ENCODE assay signal across 13 cellular contexts in the genomic region with DNA sequence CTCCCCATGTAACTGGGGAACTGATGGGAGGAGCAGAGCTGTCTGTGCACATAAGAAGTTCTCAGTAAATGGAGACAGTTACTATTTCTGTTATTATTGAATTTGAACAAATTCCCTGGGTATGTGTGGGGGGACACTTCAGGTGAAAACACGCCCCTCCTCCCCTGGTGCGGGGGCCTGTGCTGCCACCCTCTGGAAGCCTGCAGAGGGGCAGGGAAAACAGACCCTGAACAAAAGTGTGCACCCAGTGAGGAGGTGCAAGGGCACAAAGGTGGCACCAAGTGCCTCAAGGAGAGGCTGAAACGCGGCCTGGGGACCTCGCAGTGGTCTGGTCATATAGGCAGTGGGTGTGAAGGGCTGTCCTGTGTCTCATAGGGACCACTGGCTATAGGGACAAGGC. TPM values are rescaled to one million over a fixed set of nuclear protein-coding genes. Genes with fewer than 3 reads are reported as not detected.
A peak's percentile ranks its signal among the peaks of the same experiment; 100 is the strongest.
DNase-seq lines count a peak whose midpoint lies in the region; ATAC-seq, FAIRE-seq and TF ChIP-seq lines count a peak whose summit lies in the region.
"Had no signal": no experiment of that assay in that cellular context is flagged by ENCODE, and none has a peak within 500 bp of the region (broad histone marks: within the 10 kb centered on the region; RNA-seq: fewer than 3 reads in every experiment).

No MANE protein-coding gene starts in this region.

- no peak for TF ChIP-seq RAD21 in HepG2 (CRISPR knock-in tag; IDR thresholded peaks at IDR 0.05)

- H2BK15ac ChIP-seq in mesendoderm (replicated peaks; ENCODE audit: low read depth) = no peak overlapping the region

- DNase-seq in AG10803 (ENCODE audit: low read depth) (no peak), GM13976 (ENCODE audit: low spot score) (no peak), activated B cell treated with CpG ODN at 0.5 μM for 24 hours (no peak), HepG2 (ENCODE audit: low spot score) (no peak), NCI-H774 (lab: John Stamatoyannopoulos, UW) (no peak), testis (no peak), mesendoderm (no peak)
- DNase-seq: activated CD4-positive, CD25-positive, alpha-beta regulatory T cell; activated naive CD8-positive, alpha-beta T cell treated with anti-CD3 and anti-CD28 coated beads, Interleukin-2, amount 10 ng/mL, durations not matched to agents 7 days and 5 days; esophagus squamous epithelium; KG1 had no signal

- 97% methylated on average over 5 of the region's 5 CpGs for WGBS in HepG2 (ENCODE audit: low lambda C conversion rate)
- WGBS in testis, 2 donors = 83 to 84% methylated on average over 5 of the region's 5 CpGs
- WGBS in mesendoderm (ENCODE audit: extremely low coverage, insufficient coverage, low lambda C conversion rate) = no CpG with 5 or more reads among the region's 5 CpGs

- H3K9ac ChIP-seq in HepG2 (ENCODE audit: insufficient read depth, low read depth, low read length) = no peak overlapping the region
- H3K9ac ChIP-seq in mesendoderm (ENCODE audit: low read length) = no peak overlapping the region

- H3K4me1 Mint-ChIP-seq in activated B cell treated with CpG ODN at 0.5 μM for 24 hours = peaks cover 48% of the 10 kb centered on the region

- no peaks in the 10 kb centered on the region for H3K27me3 Mint-ChIP-seq in activated B cell treated with CpG ODN at 0.5 μM for 24 hours
- H3K27me3 Mint-ChIP-seq: activated naive CD8-positive, alpha-beta T cell treated with anti-CD3 and anti-CD28 coated beads, Interleukin-2, amount 10 ng/mL, durations not matched to agents 7 days and 5 days had no signal

- H3K36me3 Mint-ChIP-seq in activated B cell treated with CpG ODN at 0.5 μM for 24 hours (ENCODE audit: low read depth) = peaks cover 86% of the 10 kb centered on the region

- H3K4me2 ChIP-seq in HepG2 (ENCODE audit: low read depth, low read length) (no peak overlapping the region), mesendoderm (ENCODE audit: low read length) (no peak overlapping the region)

- POLR2A ChIA-PET in activated B cell treated with CpG ODN at 0.5 μM for 24 hours (lab: Charles Lee) = interaction anchor here (1.9 kb wide), 1 partner anchor 20 kb away, joined by 4 read pairs; no protein-coding TSS in a partner anchor
- POLR2A ChIA-PET in HepG2 (lab: Yijun Ruan, JAX) = no interaction called here

- H3K36me3 ChIP-seq in HepG2 (replicated peaks in 1 of 2; ENCODE audit: control insufficient read depth in 1 of 2, insufficient read depth in 2 of 2, low read length in 2 of 2) (peaks cover 38 to 77% of the 10 kb centered on the region in 2 experiments), testis (ENCODE audit: low read depth, missing control alignments) (no peaks in the 10 kb centered on the region), mesendoderm (ENCODE audit: control insufficient read depth, insufficient read depth, low read length) (peaks cover 23% of the 10 kb centered on the region)

- H3K18ac ChIP-seq in mesendoderm (ENCODE audit: low read length) = no peak overlapping the region

- in situ Hi-C loops in GM13976 (cut with MboI; ENCODE audit: low sequenced_read_pairs, unreplicated experiment) (no loop called here), HepG2 (cut with HindIII; ENCODE audit: extremely low pct_ligation_motif_present, low pct_unique_long_range_greater_than_20kb) (no loop called here)

- peaks cover 28% of the 10 kb centered on the region for H3K79me1 ChIP-seq in mesendoderm (ENCODE audit: low read length)

- H3K9me3 ChIP-seq in HepG2 (ENCODE audit: low read length) (no peaks in the 10 kb centered on the region), testis (no peaks in the 10 kb centered on the region)
- H3K9me3 ChIP-seq: esophagus squamous epithelium had no signal

- no peak overlapping the region for H4K8ac ChIP-seq in mesendoderm (ENCODE audit: low read depth, low read length)

- H3K4me1 ChIP-seq in HepG2 (ENCODE audit: insufficient read depth, low read length) = no peaks in the 10 kb centered on the region
- H3K4me1 ChIP-seq in testis = no peaks in the 10 kb centered on the region
- H3K4me1 ChIP-seq in mesendoderm (ENCODE audit: control insufficient read depth, low read depth, low read length) = no peaks in the 10 kb centered on the region

- TF ChIP-seq CTCF in AG10803 (conservative IDR thresholded peaks at IDR 0.05; ENCODE audit: low read length) (peak; percentile 20), GM13976 (IDR thresholded peaks at IDR 0.05; ENCODE audit: borderline replicate concordance, control extremely low read depth, extremely low read depth, insufficient read depth, missing control alignments) (peak; percentile 7), activated B cell treated with CpG ODN at 0.5 μM for 24 hours (IDR thresholded peaks at IDR 0.05) (no peak), HepG2 (CRISPR knock-in tag; IDR thresholded peaks at IDR 0.05) (peak; percentile 59), testis (IDR thresholded peaks at IDR 0.05) (no peak)

- H3K56ac ChIP-seq in mesendoderm (ENCODE audit: low read length) = no peak overlapping the region

- BruUV-seq in HepG2 (replicated peaks; lab: Mats Ljungman, UMichigan) = no TSS peak

- no peak overlapping the region for H2BK120ac ChIP-seq in mesendoderm (ENCODE audit: low read depth, low read length)

- H3K79me2 ChIP-seq in HepG2 (ENCODE audit: insufficient read depth, low read length) = peaks cover 9% of the 10 kb centered on the region
- H3K79me2 ChIP-seq in mesendoderm (ENCODE audit: control insufficient read depth, insufficient read depth, low read length) = peaks cover 11% of the 10 kb centered on the region

- intact Hi-C loops in activated B cell treated with CpG ODN at 0.5 μM for 24 hours (cut with micrococcal nuclease) = loop anchor here (5.0 kb wide), 2 partner anchors 36 to 111 kb away; no protein-coding TSS in a partner anchor
- intact Hi-C loops in HepG2 (cut with micrococcal nuclease; ENCODE audit: unreplicated experiment) = no loop called here
- intact Hi-C loops in testis (cut with DNase I; ENCODE audit: low total_unique reads) = no loop called here

- no peak overlapping the region for H3K23ac ChIP-seq in mesendoderm (ENCODE audit: low read length)

- ATAC-seq in activated B cell treated with CpG ODN at 0.5 μM for 24 hours (ENCODE audit: low read depth) (no peak), HepG2 (peak; percentile 52), GM21447 (IDR thresholded peaks at IDR 0.05; ENCODE audit: unreplicated experiment) (no peak)

- no peaks in the 10 kb centered on the region for H4K20me1 ChIP-seq in HepG2 (ENCODE audit: insufficient read depth, low read length)

- H2AFZ ChIP-seq in HepG2 (ENCODE audit: low read length) = no peak overlapping the region

- TF ChIP-seq EP300 in HepG2 (IDR thresholded peaks at IDR 0.05; ENCODE audit: low read depth in 2 of 2, low read length in 2 of 2) (no peak), HepG2 (CRISPR knock-in tag; IDR thresholded peaks at IDR 0.05; ENCODE audit: borderline replicate concordance) (no peak)

- TF ChIP-seq POLR2A in HepG2 (IDR thresholded peaks at IDR 0.05; ENCODE audit: insufficient read depth in 1 of 2, low read depth in 2 of 2, low read length in 2 of 2) (no peak), testis (IDR thresholded peaks at IDR 0.05) (no peak)

- no peak overlapping the region for H3K27ac Mint-ChIP-seq in activated B cell treated with CpG ODN at 0.5 μM for 24 hours
- H3K27ac Mint-ChIP-seq: activated naive CD8-positive, alpha-beta T cell treated with anti-CD3 and anti-CD28 coated beads, Interleukin-2, amount 10 ng/mL, durations not matched to agents 7 days and 5 days had no signal

- H3K9me3 Mint-ChIP-seq in activated B cell treated with CpG ODN at 0.5 μM for 24 hours = no peaks in the 10 kb centered on the region
- H3K9me3 Mint-ChIP-seq: activated naive CD8-positive, alpha-beta T cell treated with anti-CD3 and anti-CD28 coated beads, Interleukin-2, amount 10 ng/mL, durations not matched to agents 7 days and 5 days had no signal

- H3K27me3 ChIP-seq in HepG2 (ENCODE audit: control insufficient read depth in 1 of 2, insufficient read depth in 2 of 2, low read length in 2 of 2) = no peaks in the 10 kb centered on the region
- H3K27me3 ChIP-seq in testis = no peaks in the 10 kb centered on the region
- no peaks in the 10 kb centered on the region for H3K27me3 ChIP-seq in mesendoderm (ENCODE audit: insufficient read depth, low read length, poor library complexity)
- H3K27me3 ChIP-seq: esophagus squamous epithelium had no signal

- FAIRE-seq in HepG2 (lab: Jason Lieb, UNC) = no peak

- H2AK5ac ChIP-seq in mesendoderm (ENCODE audit: low read length) = no peak overlapping the region

- H2BK5ac ChIP-seq in mesendoderm (ENCODE audit: low read length) = no peak overlapping the region

- H3K4ac ChIP-seq in mesendoderm (ENCODE audit: low read depth, low read length) = no peak overlapping the region

- CTCF ChIA-PET in activated B cell treated with CpG ODN at 0.5 μM for 24 hours (lab: Charles Lee) (interaction anchor here (1.2 kb wide), 1 partner anchor 110 kb away, joined by 3 read pairs; no protein-coding TSS in a partner anchor), HepG2 (lab: Yijun Ruan, JAX; ENCODE audit: low intra/inter-chr PET ratio, low total read pairs) (no interaction called here)

- H3K4me3 Mint-ChIP-seq in activated B cell treated with CpG ODN at 0.5 μM for 24 hours = peak overlapping the region; percentile 30
- H3K4me3 Mint-ChIP-seq: activated naive CD8-positive, alpha-beta T cell treated with anti-CD3 and anti-CD28 coated beads, Interleukin-2, amount 10 ng/mL, durations not matched to agents 7 days and 5 days had no signal

- H3K27ac ChIP-seq in HepG2 (ENCODE audit: extremely low read length, insufficient read depth, low read length) (no peak overlapping the region), testis (no peak overlapping the region), mesendoderm (ENCODE audit: low read depth, low read length) (no peak overlapping the region)
- H3K27ac ChIP-seq: esophagus squamous epithelium had no signal

- H3K4me3 ChIP-seq in AG10803 (ENCODE audit: low read length) (no peak overlapping the region), HepG2 (replicated peaks in 1 of 3; ENCODE audit: insufficient read depth in 1 of 3, low read depth in 2 of 3, low read length in 3 of 3) (no peak overlapping the region), testis (no peak overlapping the region), mesendoderm (ENCODE audit: low read length) (no peak overlapping the region)
- H3K4me3 ChIP-seq: esophagus squamous epithelium, lung had no signal

- no peak overlapping the region for H4K5ac ChIP-seq in mesendoderm (ENCODE audit: low read length)

RNA-seq across cellular contexts. Expression of a gene that starts 18.2 kb away (rescaled TPM):
- total RNA-seq in activated B cell treated with CpG ODN at 0.5 μM for 24 hours (106 and 122 TPM in 2 replicates), HepG2 (2016; rRNA removed; fragmentation: Illumina TruSeq; extraction: Trizol) (47.6 and 60.1 TPM in 2 replicates), testis (100 to 1,000 TPM; 105 to 111 TPM)
- total RNA-seq in HepG2 (2016; cell fraction: cytosol; rRNA removed; fragmentation: Illumina TruSeq; extraction: Trizol; ENCODE audit: low read depth) = 29.8 and 30.8 TPM in 2 replicates
- total RNA-seq in HepG2 (2016; cell fraction: insoluble cytoplasmic fraction; rRNA removed; fragmentation: Illumina TruSeq; extraction: Trizol) = 38.7 and 62.4 TPM in 2 replicates
- 61.8 and 69.8 TPM in 2 replicates for total RNA-seq in HepG2 (2016; cell fraction: membrane; rRNA removed; fragmentation: Illumina TruSeq; extraction: Trizol)
- 56.0 and 58.2 TPM in 2 replicates for total RNA-seq in HepG2 (2016; cell fraction: nucleus; rRNA removed; fragmentation: Illumina TruSeq; extraction: Trizol)
- polyA plus RNA-seq in HepG2 (2011; rRNA removed) (56.6 and 74.9 TPM in 2 replicates), testis (ENCODE audit: insufficient read depth, low read depth, low replicate concordance) (74.9 TPM)
- polyA plus RNA-seq in HepG2 (2011; cell fraction: cytosol; rRNA removed) = 44.7 and 49.3 TPM in 2 replicates
- polyA plus RNA-seq in HepG2 (2011; cell fraction: nucleus; rRNA removed) = 195 and 220 TPM in 2 replicates
- polyA plus RNA-seq in HepG2 (2012) = 34.7 and 51.8 TPM in 2 replicates
- 30.4 and 32.6 TPM in 2 replicates for polyA plus RNA-seq in HepG2 (2016; cell fraction: cytosol; fragmentation: Illumina TruSeq; extraction: Trizol; ENCODE audit: low read depth)
- polyA plus RNA-seq in HepG2 (2016; cell fraction: insoluble cytoplasmic fraction; fragmentation: Illumina TruSeq; extraction: Trizol; ENCODE audit: low read depth) = 44.6 and 56.1 TPM in 2 replicates
- polyA plus RNA-seq in HepG2 (2016; cell fraction: membrane; fragmentation: Illumina TruSeq; extraction: Trizol; ENCODE audit: low read depth) = 62.4 and 63.0 TPM in 2 replicates
- polyA plus RNA-seq in HepG2 (2016; cell fraction: nucleus; fragmentation: Illumina TruSeq; extraction: Trizol; ENCODE audit: insufficient read depth, low read depth) = 149 and 161 TPM in 2 replicates
- 59.5 and 61.8 TPM in 2 replicates for polyA minus RNA-seq in HepG2 (2011; rRNA and poly(A)+ RNA removed; ENCODE audit: low replicate concordance)
- polyA minus RNA-seq in HepG2 (2011; cell fraction: cytosol; rRNA and poly(A)+ RNA removed) = 27.9 and 28.0 TPM in 2 replicates
- polyA minus RNA-seq in HepG2 (2011; cell fraction: nucleus; rRNA and poly(A)+ RNA removed) = 37.6 and 42.4 TPM in 2 replicates
- polyA plus RNA-seq in mesendoderm (2013, experiment 1 of 2) = 30.6 TPM
- 32.5 TPM for polyA plus RNA-seq in mesendoderm (2013, experiment 2 of 2)

Comparison
In these comparisons a context has a peak if more than half of its experiments do, and no peak if none do; other contexts are left out.
1. CTCF ChIP-seq: peak in AG10803 (single experiment), GM13976 (single experiment) and HepG2 (single experiment); none in activated B cell treated with CpG ODN at 0.5 μM for 24 hours (single experiment) and testis (0 of 3).